26 cellular contexts compared by ENCODE assay signal in genomic region chr6:71040841-71041240, GRCh38.
"Had no signal": no experiment of that assay in that cellular context is flagged by ENCODE, and none has a peak within 500 bp of the region (broad histone marks: within the 10 kb centered on the region; RNA-seq: fewer than 3 reads in every experiment).

No MANE protein-coding gene starts in this region.

- H3K36me3 ChIP-seq: stomach, suprapubic skin, thoracic aorta, thyroid gland, tibial artery, tibial nerve, transverse colon, upper lobe of left lung, upper lobe of right lung, uterus, vagina had no signal

- H3K4me1 ChIP-seq: stomach, testis, thyroid gland, tibial artery, tibial nerve, transverse colon, upper lobe of left lung, upper lobe of right lung, uterus, vagina had no signal

- ATAC-seq: stimulated activated effector memory CD8-positive, alpha-beta T cell treated with anti-CD3 and anti-CD28 coated beads, Interleukin-12 subunit alpha, Interleukin-12 subunit beta, amount 100 ng/mL, for 72 hours; stimulated activated memory B cell treated with anti-CD40 and anti-IgM and Interleukin-4, amounts not matched to agents 10 μg/mL and 1 μg/mL and 100 μg/mL, for 72 hours; stimulated activated naive B cell treated with anti-CD40 and anti-IgM and Interleukin-4, amounts not matched to agents 10 μg/mL and 1 μg/mL and 100 μg/mL, for 72 hours; stimulated activated naive CD8-positive, alpha-beta T cell treated with anti-CD3 and anti-CD28 coated beads, Interleukin-15, Interleukin-2, amounts not matched to agents 100 U/mL and 50 U/mL, for 24 hours; upper lobe of right lung had no signal

- DNase-seq: stimulated activated CD4-positive, alpha-beta T cell treated with anti-CD3 and anti-CD28 coated beads, Interleukin-2, amount 100 ng/mL, for 48 hours; stimulated activated CD4-positive, alpha-beta T cell treated with anti-CD3 and anti-CD28 coated beads, Interleukin-4, amount 100 ng/mL, for 1 hour; stimulated activated CD4-positive, alpha-beta T cell treated with anti-CD3 and anti-CD28 coated beads, Interleukin-4, amount 100 ng/mL, for 24 hours; stimulated activated CD4-positive, alpha-beta T cell treated with anti-CD3 and anti-CD28 coated beads, Interleukin-4, amount 100 ng/mL, for 4 hours; stimulated activated CD8-positive, alpha-beta memory T cell treated with anti-CD3 and anti-CD28 coated beads, Interleukin-4, amount 100 ng/mL, for 48 hours; stimulated activated naive B cell treated with anti-CD40 and anti-IgM and Interleukin-4, amounts not matched to agents 10 μg/mL and 1 μg/mL and 100 μg/mL, for 72 hours; stimulated activated naive CD4-positive, alpha-beta T cell; stimulated activated naive CD4-positive, alpha-beta T cell treated with Interleukin-2 at 50 U/mL for 16 hours; stimulated activated naive CD8-positive, alpha-beta T cell treated with anti-CD3 and anti-CD28 coated beads, Interleukin-15, amount 100 ng/mL, for 72 hours; stimulated activated naive CD8-positive, alpha-beta T cell treated with anti-CD3 and anti-CD28 coated beads, Interleukin-15, Interleukin-2, amounts not matched to agents 100 U/mL and 50 U/mL, for 24 hours; stomach; substantia nigra; testis; thyroid gland; tibial artery; transverse colon; trophoblast cell; upper lobe of left lung; upper lobe of right lung; uterus had no signal

- H3K27me3 ChIP-seq: stomach, suprapubic skin, testis, thyroid gland, tibial nerve, transverse colon, upper lobe of left lung, upper lobe of right lung, uterus, vagina had no signal

- H3K4me3 ChIP-seq: stomach, suprapubic skin, testis, thoracic aorta, thyroid gland, tibial artery, tibial nerve, transverse colon, upper lobe of left lung, upper lobe of right lung, uterus, vagina had no signal

- H3K9me3 ChIP-seq: stomach, suprapubic skin, testis, thoracic aorta, thyroid gland, tibial artery, tibial nerve, transverse colon, upper lobe of left lung, upper lobe of right lung, vagina had no signal

- H3K27ac ChIP-seq: stomach, suprapubic skin, testis, thoracic aorta, thyroid gland, tibial artery, tibial nerve, transverse colon, upper lobe of left lung, upper lobe of right lung, uterus, vagina had no signal
